In the genomic region with DNA sequence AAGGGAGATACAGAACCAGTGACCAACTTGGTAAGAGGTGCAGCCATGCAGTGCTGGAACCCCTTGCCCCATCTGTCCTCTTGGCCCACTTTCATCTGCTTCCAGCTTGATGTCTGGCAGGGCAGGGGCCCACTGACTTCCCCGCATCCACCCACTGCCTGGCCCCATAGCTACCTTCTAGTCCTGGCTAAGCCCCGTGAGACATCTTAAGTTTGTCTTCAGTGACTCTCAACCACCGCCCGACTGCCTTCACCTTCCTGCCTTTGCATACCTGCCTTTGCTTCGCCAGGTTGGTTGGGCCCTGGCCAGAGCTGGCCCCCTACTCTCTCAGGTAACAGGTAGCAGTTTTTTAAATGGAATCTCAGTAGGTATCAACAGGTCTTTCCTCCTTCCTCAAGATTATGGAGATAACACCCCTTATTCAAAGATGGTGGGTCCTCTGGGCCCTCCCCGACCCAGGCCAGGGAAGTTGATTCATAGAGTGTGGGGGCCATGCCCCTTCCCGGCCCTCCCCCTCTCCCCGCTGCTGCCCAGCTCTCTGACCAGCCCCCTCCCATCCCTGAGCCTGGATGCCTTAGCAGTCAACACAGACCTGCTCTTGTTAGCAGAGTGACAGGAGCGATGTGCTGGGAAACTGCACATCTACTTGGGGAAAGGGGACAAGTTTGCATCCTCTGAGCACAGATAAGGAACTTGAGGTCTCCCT, we compare ENCODE assay signal across 1 cellular context.
TF ChIP-seq lines count a peak whose summit lies in the region.

No MANE protein-coding gene starts in this region.

TF ChIP-seq in WTC11, 78 proteins besides CTCF, POLR2A, EP300 and RAD21 (continued from another document):
- TF ChIP-seq, protein P1, sequence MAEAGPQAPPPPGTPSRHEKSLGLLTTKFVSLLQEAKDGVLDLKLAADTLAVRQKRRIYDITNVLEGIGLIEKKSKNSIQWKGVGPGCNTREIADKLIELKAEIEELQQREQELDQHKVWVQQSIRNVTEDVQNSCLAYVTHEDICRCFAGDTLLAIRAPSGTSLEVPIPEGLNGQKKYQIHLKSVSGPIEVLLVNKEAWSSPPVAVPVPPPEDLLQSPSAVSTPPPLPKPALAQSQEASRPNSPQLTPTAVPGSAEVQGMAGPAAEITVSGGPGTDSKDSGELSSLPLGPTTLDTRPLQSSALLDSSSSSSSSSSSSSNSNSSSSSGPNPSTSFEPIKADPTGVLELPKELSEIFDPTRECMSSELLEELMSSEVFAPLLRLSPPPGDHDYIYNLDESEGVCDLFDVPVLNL (CRISPR knock-in tag; IDR thresholded peaks at IDR 0.05; ENCODE audit: borderline replicate concordance, low read depth) = no peak
- no peak for TF ChIP-seq NR3C1 (CRISPR knock-in tag; conservative IDR thresholded peaks at IDR 0.05; ENCODE audit: low read depth)
- no peak for TF ChIP-seq ZNF219 (CRISPR knock-in tag; IDR thresholded peaks at IDR 0.05; ENCODE audit: borderline replicate concordance)
- no peak for TF ChIP-seq OVOL2 (CRISPR knock-in tag; IDR thresholded peaks at IDR 0.05; ENCODE audit: borderline replicate concordance)
- TF ChIP-seq ZNF396 (CRISPR knock-in tag; IDR thresholded peaks at IDR 0.05; ENCODE audit: borderline replicate concordance) = no peak
- TF ChIP-seq SMAD4 (CRISPR knock-in tag; IDR thresholded peaks at IDR 0.05) = no peak
- TF ChIP-seq EMX1 (CRISPR knock-in tag; IDR thresholded peaks at IDR 0.05) = no peak
- TF ChIP-seq, protein P2, sequence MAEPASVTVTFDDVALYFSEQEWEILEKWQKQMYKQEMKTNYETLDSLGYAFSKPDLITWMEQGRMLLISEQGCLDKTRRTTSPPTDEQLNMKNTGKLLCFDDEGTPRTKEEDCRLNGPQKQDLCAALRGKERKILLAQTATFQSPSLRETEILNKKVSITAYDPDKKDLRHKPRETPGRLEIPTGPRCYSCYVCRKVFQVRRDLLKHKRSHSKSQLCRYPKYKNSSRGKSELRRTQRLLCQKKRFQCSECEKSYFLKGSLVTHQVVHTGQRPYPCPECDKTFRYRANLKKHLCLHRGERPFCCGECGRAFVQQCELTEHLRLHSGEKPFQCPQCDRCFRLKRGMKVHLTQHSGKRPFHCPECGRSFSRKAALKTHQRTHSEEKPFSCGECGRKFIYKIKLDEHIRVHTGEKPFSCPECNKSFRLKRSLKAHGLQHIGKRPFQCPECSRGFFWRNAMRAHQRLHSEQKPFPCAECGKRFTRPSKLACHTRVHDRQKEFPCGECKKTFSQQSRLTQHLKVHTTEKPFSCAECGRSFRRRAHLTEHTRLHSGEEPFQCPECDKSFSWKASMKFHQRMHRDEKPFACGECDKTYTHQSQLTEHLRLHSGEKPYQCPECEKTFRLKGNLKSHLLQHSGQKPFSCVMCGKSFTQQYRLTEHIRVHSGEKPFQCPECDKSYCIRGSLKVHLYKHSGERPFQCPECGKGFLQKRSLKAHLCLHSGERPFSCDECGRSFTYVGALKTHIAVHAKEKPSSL (CRISPR knock-in tag; conservative IDR thresholded peaks at IDR 0.05) = no peak
- TF ChIP-seq, protein P3, sequence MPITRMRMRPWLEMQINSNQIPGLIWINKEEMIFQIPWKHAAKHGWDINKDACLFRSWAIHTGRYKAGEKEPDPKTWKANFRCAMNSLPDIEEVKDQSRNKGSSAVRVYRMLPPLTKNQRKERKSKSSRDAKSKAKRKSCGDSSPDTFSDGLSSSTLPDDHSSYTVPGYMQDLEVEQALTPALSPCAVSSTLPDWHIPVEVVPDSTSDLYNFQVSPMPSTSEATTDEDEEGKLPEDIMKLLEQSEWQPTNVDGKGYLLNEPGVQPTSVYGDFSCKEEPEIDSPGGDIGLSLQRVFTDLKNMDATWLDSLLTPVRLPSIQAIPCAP (CRISPR knock-in tag; IDR thresholded peaks at IDR 0.05) = no peak
- TF ChIP-seq SOX15 (CRISPR knock-in tag; IDR thresholded peaks at IDR 0.05) = no peak
- TF ChIP-seq, protein P4, sequence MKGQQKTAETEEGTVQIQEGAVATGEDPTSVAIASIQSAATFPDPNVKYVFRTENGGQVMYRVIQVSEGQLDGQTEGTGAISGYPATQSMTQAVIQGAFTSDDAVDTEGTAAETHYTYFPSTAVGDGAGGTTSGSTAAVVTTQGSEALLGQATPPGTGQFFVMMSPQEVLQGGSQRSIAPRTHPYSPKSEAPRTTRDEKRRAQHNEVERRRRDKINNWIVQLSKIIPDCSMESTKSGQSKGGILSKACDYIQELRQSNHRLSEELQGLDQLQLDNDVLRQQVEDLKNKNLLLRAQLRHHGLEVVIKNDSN (CRISPR knock-in tag; IDR thresholded peaks at IDR 0.05) = no peak
TF ChIP-seq in WTC11: peak in this region for 0.
